ENCODE assay signal across 26 cellular contexts in the genomic region with DNA sequence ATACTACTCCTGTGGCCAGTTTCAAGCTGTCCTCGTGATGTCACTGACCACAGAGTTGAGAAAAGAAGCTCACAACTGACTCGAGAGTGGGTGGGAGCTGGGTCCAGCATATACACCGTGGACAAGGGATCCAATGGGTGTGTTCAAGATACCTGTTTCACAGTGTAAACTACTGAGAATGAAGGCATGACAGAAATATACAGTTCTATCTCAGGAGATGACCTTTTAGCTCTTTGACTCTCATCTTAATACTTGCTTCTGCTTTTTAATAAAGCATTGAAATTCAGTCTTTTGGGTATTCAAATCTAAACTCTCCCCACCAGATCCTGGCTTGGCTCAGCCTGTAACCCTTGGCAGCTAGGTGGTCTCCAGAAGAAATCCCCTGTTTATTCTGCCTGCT.
"Had no signal": no experiment of that assay in that cellular context is flagged by ENCODE, and none has a peak within 500 bp of the region (broad histone marks: within the 10 kb centered on the region; RNA-seq: fewer than 3 reads in every experiment).

No MANE protein-coding gene starts in this region.

- H3K4me1 ChIP-seq: adrenal gland, body of pancreas, esophagus muscularis mucosa, foreskin keratinocyte, heart right ventricle, left ventricle myocardium inferior, sigmoid colon, thyroid gland, upper lobe of left lung had no signal

- H3K36me3 ChIP-seq: adrenal gland, esophagus muscularis mucosa, heart right ventricle, left ventricle myocardium inferior, neutrophil, ovary, sigmoid colon, thyroid gland, upper lobe of left lung had no signal

- H3K9me3 ChIP-seq: adrenal gland, body of pancreas, esophagus muscularis mucosa, heart right ventricle, left ventricle myocardium inferior, neutrophil, ovary, sigmoid colon, thyroid gland, upper lobe of left lung had no signal

- H3K4me3 ChIP-seq: adrenal gland, body of pancreas, esophagus muscularis mucosa, heart right ventricle, left ventricle myocardium inferior, lung, ovary, sigmoid colon, thyroid gland, upper lobe of left lung had no signal

- ATAC-seq: activated T-cell treated with anti-CD3 and anti-CD28 coated beads, Interleukin-2, amount 50 U/mL, for 72 hours; body of pancreas; foreskin keratinocyte; heart right ventricle; stimulated activated naive CD8-positive, alpha-beta T cell treated with anti-CD3 and anti-CD28 coated beads, Interleukin-15, amount 100 ng/mL, for 72 hours had no signal

- DNase-seq: activated CD4-positive, alpha-beta T cell treated with anti-CD3 and anti-CD28 coated beads for 4 hours; activated CD4-positive, alpha-beta T cell treated with anti-CD3 and anti-CD28 coated beads, Interleukin-2, amount 50 U/mL, for 4 hours; activated naive CD4-positive, alpha-beta T cell; activated naive CD8-positive, alpha-beta T cell treated with anti-CD3 and anti-CD28 coated beads for 36 hours; activated T-cell treated with anti-CD3 and anti-CD28 coated beads for 4 hours; activated T-cell treated with anti-CD3 and anti-CD28 coated beads, Interleukin-2, amount 50 U/mL, for 72 hours; adrenal gland; aorta; body of pancreas; foreskin keratinocyte; heart right ventricle; left ventricle myocardium inferior; ovary; retina; sigmoid colon; small intestine; stimulated activated CD4-positive, alpha-beta T cell treated with anti-CD3 and anti-CD28 coated beads, Interleukin-4, amount 100 ng/mL, for 24 hours; stimulated activated naive CD8-positive, alpha-beta T cell treated with anti-CD3 and anti-CD28 coated beads, Interleukin-15, amount 100 ng/mL, for 72 hours; substantia nigra; T-helper 1 cell; thyroid gland; upper lobe of left lung had no signal

- H3K27me3 ChIP-seq: adrenal gland, body of pancreas, esophagus muscularis mucosa, foreskin keratinocyte, heart right ventricle, neutrophil, ovary, sigmoid colon, thyroid gland, upper lobe of left lung had no signal

- H3K27ac ChIP-seq: adrenal gland, body of pancreas, esophagus muscularis mucosa, foreskin keratinocyte, heart right ventricle, left ventricle myocardium inferior, neutrophil, ovary, sigmoid colon, thyroid gland, upper lobe of left lung, VCaP had no signal
